ENCODE assay signal across 1 cellular context in the genomic region with DNA sequence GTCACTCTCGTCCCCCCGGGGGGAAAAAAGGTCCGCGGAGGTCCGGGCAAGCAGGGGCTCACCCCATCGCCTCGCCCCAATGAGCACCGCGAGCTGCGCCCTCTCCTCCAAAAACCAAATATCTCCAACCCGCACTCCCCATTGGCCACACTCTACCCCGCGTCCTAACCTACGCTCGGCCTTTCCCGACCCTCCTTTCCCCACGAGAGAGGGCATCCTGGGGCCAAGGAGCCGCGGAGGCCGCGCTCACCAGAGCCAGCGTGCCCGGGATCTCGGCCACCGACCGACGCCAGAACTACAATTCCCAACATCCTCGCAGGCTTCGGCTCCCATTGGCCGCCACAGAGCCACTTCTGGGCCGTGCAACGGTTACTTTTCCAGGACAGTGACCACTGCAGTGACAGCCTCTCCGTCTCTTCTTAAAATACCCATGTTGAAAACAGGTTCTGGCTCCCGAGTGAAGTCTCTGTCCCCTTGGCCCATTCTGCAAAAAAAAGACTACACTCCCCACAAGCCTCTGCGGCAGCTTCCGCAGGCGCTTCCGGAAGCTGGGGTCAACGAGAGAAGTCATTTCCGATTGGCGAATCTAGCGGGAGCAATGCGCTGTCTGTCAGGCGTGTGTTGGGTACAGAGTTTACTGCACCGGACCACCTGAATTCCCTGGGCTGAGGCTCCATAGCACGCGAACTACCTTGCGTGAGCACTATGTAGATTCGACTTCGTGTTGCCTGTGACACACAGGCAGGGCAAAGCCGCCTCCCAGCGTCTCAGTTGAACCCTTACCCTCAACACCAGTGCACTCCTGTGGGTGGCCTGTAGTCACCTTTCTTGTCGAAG.
TF ChIP-seq lines count a peak whose summit lies in the region.

A gene (minus strand): TSS at position 285 of the 837 bp plus-strand sequence. CDS start 15,020 bp downstream, outside the sequence.

TF ChIP-seq in HepG2, 621 proteins besides CTCF, POLR2A, EP300 and RAD21 (continued from another document and continues in another):
- TF ChIP-seq, protein P1, sequence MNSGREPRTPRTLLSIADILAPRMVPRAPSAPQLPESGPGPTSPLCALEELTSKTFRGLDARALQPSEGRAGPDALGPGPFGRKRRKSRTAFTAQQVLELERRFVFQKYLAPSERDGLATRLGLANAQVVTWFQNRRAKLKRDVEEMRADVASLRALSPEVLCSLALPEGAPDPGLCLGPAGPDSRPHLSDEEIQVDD (CRISPR knock-in tag; IDR thresholded peaks at IDR 0.05; ENCODE audit: borderline replicate concordance) = peak; percentile 75; the same call in 1 of the 2 replicates
- peak; percentile 27; the same call in 1 of the 2 replicates for TF ChIP-seq NCOA2 (CRISPR knock-in tag; IDR thresholded peaks at IDR 0.05)
- no peak for TF ChIP-seq RELA (CRISPR knock-in tag; IDR thresholded peaks at IDR 0.05)
- no peak for TF ChIP-seq GLI4 (CRISPR knock-in tag; IDR thresholded peaks at IDR 0.05; ENCODE audit: borderline replicate concordance)
- peak; percentile 86 for TF ChIP-seq ZNF333 (CRISPR knock-in tag; IDR thresholded peaks at IDR 0.05; ENCODE audit: borderline replicate concordance)
- peak; percentile 99 for TF ChIP-seq PHF8 (CRISPR knock-in tag; IDR thresholded peaks at IDR 0.05)
- peak; percentile 91 for TF ChIP-seq SNAPC2 (CRISPR knock-in tag; IDR thresholded peaks at IDR 0.05)
- TF ChIP-seq YY1 (IDR thresholded peaks at IDR 0.05; ENCODE audit: insufficient read depth, insufficient replicate concordance, low read depth, low read length) = peak; percentile 49
- no peak for TF ChIP-seq AKAP8 (CRISPR knock-in tag; IDR thresholded peaks at IDR 0.05)
- peak; percentile 63 for TF ChIP-seq HNRNPLL (IDR thresholded peaks at IDR 0.05; ENCODE audit: low read depth, low read length, poor library complexity, severe bottlenecking)
- TF ChIP-seq, protein P2, sequence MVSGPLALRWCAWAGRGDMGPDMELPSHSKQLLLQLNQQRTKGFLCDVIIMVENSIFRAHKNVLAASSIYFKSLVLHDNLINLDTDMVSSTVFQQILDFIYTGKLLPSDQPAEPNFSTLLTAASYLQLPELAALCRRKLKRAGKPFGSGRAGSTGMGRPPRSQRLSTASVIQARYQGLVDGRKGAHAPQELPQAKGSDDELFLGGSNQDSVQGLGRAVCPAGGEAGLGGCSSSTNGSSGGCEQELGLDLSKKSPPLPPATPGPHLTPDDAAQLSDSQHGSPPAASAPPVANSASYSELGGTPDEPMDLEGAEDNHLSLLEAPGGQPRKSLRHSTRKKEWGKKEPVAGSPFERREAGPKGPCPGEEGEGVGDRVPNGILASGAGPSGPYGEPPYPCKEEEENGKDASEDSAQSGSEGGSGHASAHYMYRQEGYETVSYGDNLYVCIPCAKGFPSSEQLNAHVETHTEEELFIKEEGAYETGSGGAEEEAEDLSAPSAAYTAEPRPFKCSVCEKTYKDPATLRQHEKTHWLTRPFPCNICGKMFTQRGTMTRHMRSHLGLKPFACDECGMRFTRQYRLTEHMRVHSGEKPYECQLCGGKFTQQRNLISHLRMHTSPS (CRISPR knock-in tag; IDR thresholded peaks at IDR 0.05; ENCODE audit: low read depth) = peak; percentile 53
- TF ChIP-seq MYC (CRISPR knock-in tag; IDR thresholded peaks at IDR 0.05; ENCODE audit: borderline replicate concordance) = peak; percentile 91
- TF ChIP-seq, protein P3, sequence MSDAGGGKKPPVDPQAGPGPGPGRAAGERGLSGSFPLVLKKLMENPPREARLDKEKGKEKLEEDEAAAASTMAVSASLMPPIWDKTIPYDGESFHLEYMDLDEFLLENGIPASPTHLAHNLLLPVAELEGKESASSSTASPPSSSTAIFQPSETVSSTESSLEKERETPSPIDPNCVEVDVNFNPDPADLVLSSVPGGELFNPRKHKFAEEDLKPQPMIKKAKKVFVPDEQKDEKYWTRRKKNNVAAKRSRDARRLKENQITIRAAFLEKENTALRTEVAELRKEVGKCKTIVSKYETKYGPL (CRISPR knock-in tag; IDR thresholded peaks at IDR 0.05) = 0 out of 2 replicates have a peak, but pooled peaks have one; percentile 24
- no peak for TF ChIP-seq EZH2 (conservative IDR thresholded peaks at IDR 0.05; ENCODE audit: low read depth, low read length)
- TF ChIP-seq CAMTA2 (CRISPR knock-in tag; IDR thresholded peaks at IDR 0.05; ENCODE audit: borderline replicate concordance) = peak; percentile 90; the same call in 1 of the 2 replicates
- TF ChIP-seq FOXK1 (CRISPR knock-in tag; IDR thresholded peaks at IDR 0.05; ENCODE audit: borderline replicate concordance, low read depth) = peak; percentile 89
- no peak for TF ChIP-seq MTF2 (CRISPR knock-in tag; IDR thresholded peaks at IDR 0.05; ENCODE audit: borderline replicate concordance)
- TF ChIP-seq, protein P4, sequence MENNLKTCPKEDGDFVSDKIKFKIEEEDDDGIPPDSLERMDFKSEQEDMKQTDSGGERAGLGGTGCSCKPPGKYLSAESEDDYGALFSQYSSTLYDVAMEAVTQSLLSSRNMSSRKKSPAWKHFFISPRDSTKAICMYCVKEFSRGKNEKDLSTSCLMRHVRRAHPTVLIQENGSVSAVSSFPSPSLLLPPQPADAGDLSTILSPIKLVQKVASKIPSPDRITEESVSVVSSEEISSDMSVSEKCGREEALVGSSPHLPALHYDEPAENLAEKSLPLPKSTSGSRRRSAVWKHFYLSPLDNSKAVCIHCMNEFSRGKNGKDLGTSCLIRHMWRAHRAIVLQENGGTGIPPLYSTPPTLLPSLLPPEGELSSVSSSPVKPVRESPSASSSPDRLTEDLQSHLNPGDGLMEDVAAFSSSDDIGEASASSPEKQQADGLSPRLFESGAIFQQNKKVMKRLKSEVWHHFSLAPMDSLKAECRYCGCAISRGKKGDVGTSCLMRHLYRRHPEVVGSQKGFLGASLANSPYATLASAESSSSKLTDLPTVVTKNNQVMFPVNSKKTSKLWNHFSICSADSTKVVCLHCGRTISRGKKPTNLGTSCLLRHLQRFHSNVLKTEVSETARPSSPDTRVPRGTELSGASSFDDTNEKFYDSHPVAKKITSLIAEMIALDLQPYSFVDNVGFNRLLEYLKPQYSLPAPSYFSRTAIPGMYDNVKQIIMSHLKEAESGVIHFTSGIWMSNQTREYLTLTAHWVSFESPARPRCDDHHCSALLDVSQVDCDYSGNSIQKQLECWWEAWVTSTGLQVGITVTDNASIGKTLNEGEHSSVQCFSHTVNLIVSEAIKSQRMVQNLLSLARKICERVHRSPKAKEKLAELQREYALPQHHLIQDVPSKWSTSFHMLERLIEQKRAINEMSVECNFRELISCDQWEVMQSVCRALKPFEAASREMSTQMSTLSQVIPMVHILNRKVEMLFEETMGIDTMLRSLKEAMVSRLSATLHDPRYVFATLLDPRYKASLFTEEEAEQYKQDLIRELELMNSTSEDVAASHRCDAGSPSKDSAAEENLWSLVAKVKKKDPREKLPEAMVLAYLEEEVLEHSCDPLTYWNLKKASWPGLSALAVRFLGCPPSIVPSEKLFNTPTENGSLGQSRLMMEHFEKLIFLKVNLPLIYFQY (CRISPR knock-in tag; IDR thresholded peaks at IDR 0.05; ENCODE audit: borderline replicate concordance) = peak; percentile 22
- peak; percentile 63 for TF ChIP-seq FOSL2 (CRISPR knock-in tag; IDR thresholded peaks at IDR 0.05)
- TF ChIP-seq ZNF724P (CRISPR knock-in tag; IDR thresholded peaks at IDR 0.05; ENCODE audit: borderline replicate concordance) = peak; percentile 87; the same call in 1 of the 2 replicates
- TF ChIP-seq FOXA1 (IDR thresholded peaks at IDR 0.05) = no peak
- peak; percentile 62; the same call in 1 of the 2 replicates for TF ChIP-seq FOXA1 (CRISPR knock-in tag; IDR thresholded peaks at IDR 0.05)
- 0 out of 2 replicates have a peak, but pooled peaks have one; percentile 12 for TF ChIP-seq KAT2B (IDR thresholded peaks at IDR 0.05; ENCODE audit: borderline replicate concordance, low read depth, low read length)
- no peak for TF ChIP-seq NFKBIZ (CRISPR knock-in tag; IDR thresholded peaks at IDR 0.05)
- TF ChIP-seq ZNF816 (CRISPR knock-in tag; IDR thresholded peaks at IDR 0.05; ENCODE audit: borderline replicate concordance) = peak; percentile 30
- 0 out of 2 replicates have a peak, but pooled peaks have one; percentile 50 for TF ChIP-seq IRX3 (CRISPR knock-in tag; IDR thresholded peaks at IDR 0.05; ENCODE audit: borderline replicate concordance, low read depth)
- TF ChIP-seq SMAD9 (CRISPR knock-in tag; IDR thresholded peaks at IDR 0.05) = 0 out of 2 replicates have a peak, but pooled peaks have one; percentile 37
- TF ChIP-seq, protein P5, sequence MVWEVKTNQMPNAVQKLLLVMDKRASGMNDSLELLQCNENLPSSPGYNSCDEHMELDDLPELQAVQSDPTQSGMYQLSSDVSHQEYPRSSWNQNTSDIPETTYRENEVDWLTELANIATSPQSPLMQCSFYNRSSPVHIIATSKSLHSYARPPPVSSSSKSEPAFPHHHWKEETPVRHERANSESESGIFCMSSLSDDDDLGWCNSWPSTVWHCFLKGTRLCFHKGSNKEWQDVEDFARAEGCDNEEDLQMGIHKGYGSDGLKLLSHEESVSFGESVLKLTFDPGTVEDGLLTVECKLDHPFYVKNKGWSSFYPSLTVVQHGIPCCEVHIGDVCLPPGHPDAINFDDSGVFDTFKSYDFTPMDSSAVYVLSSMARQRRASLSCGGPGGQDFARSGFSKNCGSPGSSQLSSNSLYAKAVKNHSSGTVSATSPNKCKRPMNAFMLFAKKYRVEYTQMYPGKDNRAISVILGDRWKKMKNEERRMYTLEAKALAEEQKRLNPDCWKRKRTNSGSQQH (CRISPR knock-in tag; IDR thresholded peaks at IDR 0.05; ENCODE audit: low read depth) = peak; percentile 44
- peak; percentile 74 for TF ChIP-seq CBX1 (IDR thresholded peaks at IDR 0.05; ENCODE audit: low read depth)
- TF ChIP-seq, protein P6, sequence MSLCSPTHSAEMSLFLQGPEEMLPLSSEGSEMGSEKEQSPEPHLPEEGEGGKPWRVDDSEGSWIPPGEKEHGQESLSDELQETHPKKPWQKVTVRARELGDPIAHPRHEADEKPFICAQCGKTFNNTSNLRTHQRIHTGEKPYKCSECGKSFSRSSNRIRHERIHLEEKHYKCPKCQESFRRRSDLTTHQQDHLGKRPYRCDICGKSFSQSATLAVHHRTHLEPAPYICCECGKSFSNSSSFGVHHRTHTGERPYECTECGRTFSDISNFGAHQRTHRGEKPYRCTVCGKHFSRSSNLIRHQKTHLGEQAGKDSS (CRISPR knock-in tag; IDR thresholded peaks at IDR 0.05; ENCODE audit: borderline replicate concordance, low read depth) = 0 out of 2 replicates have a peak, but pooled peaks have one; percentile 54
- no peak for TF ChIP-seq ZKSCAN1 (IDR thresholded peaks at IDR 0.05; ENCODE audit: low read length)
- 0 out of 2 replicates have a peak, but pooled peaks have one; percentile 56 for TF ChIP-seq ZNF335 (CRISPR knock-in tag; IDR thresholded peaks at IDR 0.05)
- no peak for TF ChIP-seq ZNF841 (CRISPR knock-in tag; IDR thresholded peaks at IDR 0.05; ENCODE audit: borderline replicate concordance)
- TF ChIP-seq ZNF776 (CRISPR knock-in tag; IDR thresholded peaks at IDR 0.05) = peak; percentile 84; the same call in 1 of the 2 replicates
- TF ChIP-seq, protein P7, sequence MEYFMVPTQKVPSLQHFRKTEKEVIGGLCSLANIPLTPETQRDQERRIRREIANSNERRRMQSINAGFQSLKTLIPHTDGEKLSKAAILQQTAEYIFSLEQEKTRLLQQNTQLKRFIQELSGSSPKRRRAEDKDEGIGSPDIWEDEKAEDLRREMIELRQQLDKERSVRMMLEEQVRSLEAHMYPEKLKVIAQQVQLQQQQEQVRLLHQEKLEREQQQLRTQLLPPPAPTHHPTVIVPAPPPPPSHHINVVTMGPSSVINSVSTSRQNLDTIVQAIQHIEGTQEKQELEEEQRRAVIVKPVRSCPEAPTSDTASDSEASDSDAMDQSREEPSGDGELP (IDR thresholded peaks at IDR 0.05; ENCODE audit: borderline replicate concordance, low read depth) = peak; percentile 47; the same call in 1 of the 2 replicates
- TF ChIP-seq SETDB1 (CRISPR knock-in tag; IDR thresholded peaks at IDR 0.05; ENCODE audit: borderline replicate concordance) = no peak
- TF ChIP-seq ZNF616 (CRISPR knock-in tag; IDR thresholded peaks at IDR 0.05; ENCODE audit: low read depth) = peak; percentile 91
- TF ChIP-seq, protein P8, sequence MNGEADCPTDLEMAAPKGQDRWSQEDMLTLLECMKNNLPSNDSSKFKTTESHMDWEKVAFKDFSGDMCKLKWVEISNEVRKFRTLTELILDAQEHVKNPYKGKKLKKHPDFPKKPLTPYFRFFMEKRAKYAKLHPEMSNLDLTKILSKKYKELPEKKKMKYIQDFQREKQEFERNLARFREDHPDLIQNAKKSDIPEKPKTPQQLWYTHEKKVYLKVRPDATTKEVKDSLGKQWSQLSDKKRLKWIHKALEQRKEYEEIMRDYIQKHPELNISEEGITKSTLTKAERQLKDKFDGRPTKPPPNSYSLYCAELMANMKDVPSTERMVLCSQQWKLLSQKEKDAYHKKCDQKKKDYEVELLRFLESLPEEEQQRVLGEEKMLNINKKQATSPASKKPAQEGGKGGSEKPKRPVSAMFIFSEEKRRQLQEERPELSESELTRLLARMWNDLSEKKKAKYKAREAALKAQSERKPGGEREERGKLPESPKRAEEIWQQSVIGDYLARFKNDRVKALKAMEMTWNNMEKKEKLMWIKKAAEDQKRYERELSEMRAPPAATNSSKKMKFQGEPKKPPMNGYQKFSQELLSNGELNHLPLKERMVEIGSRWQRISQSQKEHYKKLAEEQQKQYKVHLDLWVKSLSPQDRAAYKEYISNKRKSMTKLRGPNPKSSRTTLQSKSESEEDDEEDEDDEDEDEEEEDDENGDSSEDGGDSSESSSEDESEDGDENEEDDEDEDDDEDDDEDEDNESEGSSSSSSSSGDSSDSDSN (CRISPR knock-in tag; IDR thresholded peaks at IDR 0.05) = peak; percentile 77
- TF ChIP-seq FIP1L1 (IDR thresholded peaks at IDR 0.05; ENCODE audit: borderline replicate concordance, insufficient read depth, low read depth, low read length) = no peak
